Comparison of ENCODE assay signal across 11 cellular contexts in genomic region chr14:49961270-49962222, GRCh38.
DNase-seq lines count a peak whose midpoint lies in the region; ATAC-seq and TF ChIP-seq lines count a peak whose summit lies in the region.
"Had no signal": no experiment of that assay in that cellular context is flagged by ENCODE, and none has a peak within 500 bp of the region (broad histone marks: within the 10 kb centered on the region; RNA-seq: fewer than 3 reads in every experiment).

No MANE protein-coding gene starts in this region.

- no peaks in the 10 kb centered on the region for H3K36me3 ChIP-seq in neuronal stem cell (replicated peaks in 1 of 2; ENCODE audit: control insufficient read depth in 2 of 2, insufficient read depth in 2 of 2, low read length in 2 of 2)

- no peak overlapping the region for H4K91ac ChIP-seq in neuronal stem cell (ENCODE audit: low read depth, low read length, poor library complexity)

- H4K8ac ChIP-seq in neuronal stem cell (ENCODE audit: low read depth, low read length): no peak overlapping the region

- no peaks in the 10 kb centered on the region for H3K9me3 ChIP-seq in neuronal stem cell (replicated peaks in 1 of 2; ENCODE audit: control insufficient read depth in 2 of 2, insufficient read depth in 1 of 2, low read depth in 1 of 2, low read length in 2 of 2)

- no peak overlapping the region for H3K27ac Mint-ChIP-seq in glutamatergic neuron (ENCODE audit: unreplicated experiment)

- H3K4me1 ChIP-seq in neuronal stem cell (ENCODE audit: control insufficient read depth in 2 of 2, insufficient read depth in 1 of 2, low read depth in 1 of 2, low read length in 2 of 2): peaks cover 0 to 4% of the 10 kb centered on the region in 2 donors

- H3K4ac ChIP-seq in neuronal stem cell (ENCODE audit: low read length): no peak overlapping the region

- H3K4me2 ChIP-seq in neuronal stem cell (ENCODE audit: insufficient read depth, low read length, poor library complexity, severe bottlenecking): no peak overlapping the region

- no peaks in the 10 kb centered on the region for H3K9me3 Mint-ChIP-seq in glutamatergic neuron (ENCODE audit: unreplicated experiment)
- H3K9me3 Mint-ChIP-seq: activated CD4-positive, alpha-beta T cell treated with anti-CD3 and anti-CD28 coated beads, Interleukin-2, amount 10 ng/mL, durations not matched to agents 7 days and 5 days had no signal

- no peak overlapping the region for H3K23ac ChIP-seq in neuronal stem cell (ENCODE audit: low read depth, low read length, poor library complexity)

- no peaks in the 10 kb centered on the region for H3K79me1 ChIP-seq in neuronal stem cell (ENCODE audit: low read depth, low read length)

- no peaks in the 10 kb centered on the region for H3K36me3 Mint-ChIP-seq in glutamatergic neuron (ENCODE audit: unreplicated experiment)

- H2BK15ac ChIP-seq in neuronal stem cell (ENCODE audit: low read length): no peak overlapping the region

- H3K27me3 ChIP-seq in neuronal stem cell (ENCODE audit: control insufficient read depth in 3 of 3, insufficient read depth in 3 of 3, low read depth in 1 of 3, low read length in 3 of 3): peaks cover 0 to 3% (median 0%) of the 10 kb centered on the region in 3 experiments

- H3K4me3 Mint-ChIP-seq in glutamatergic neuron (ENCODE audit: unreplicated experiment): no peak overlapping the region
- H3K4me3 Mint-ChIP-seq: activated CD4-positive, alpha-beta T cell treated with anti-CD3 and anti-CD28 coated beads, Interleukin-2, amount 10 ng/mL, durations not matched to agents 7 days and 5 days had no signal

- no peak overlapping the region for H2BK12ac ChIP-seq in neuronal stem cell (ENCODE audit: low read length)

- H3K18ac ChIP-seq in neuronal stem cell (ENCODE audit: low read length): no peak overlapping the region

- no peak overlapping the region for H3K9ac ChIP-seq in neuronal stem cell (ENCODE audit: low read depth, low read length, poor library complexity)

- TF ChIP-seq CTCF in epithelial cell of esophagus (IDR thresholded peaks at IDR 0.05; ENCODE audit: insufficient read depth, low read depth, low read length, missing control alignments) (no peak), glutamatergic neuron (IDR thresholded peaks at IDR 0.05; ENCODE audit: partially characterized antibody, unreplicated experiment) (no peak)

- H2AK5ac ChIP-seq in neuronal stem cell (ENCODE audit: low read depth, low read length): no peak overlapping the region

- no peak overlapping the region for H2BK120ac ChIP-seq in neuronal stem cell (ENCODE audit: low read depth, low read length)

- no peaks in the 10 kb centered on the region for H3K27me3 Mint-ChIP-seq in glutamatergic neuron (ENCODE audit: unreplicated experiment)
- H3K27me3 Mint-ChIP-seq: activated CD4-positive, alpha-beta T cell treated with anti-CD3 and anti-CD28 coated beads, Interleukin-2, amount 10 ng/mL, durations not matched to agents 7 days and 5 days had no signal

- no peak overlapping the region for H3K4me3 ChIP-seq in epithelial cell of esophagus (ENCODE audit: low read length)
- H3K4me3 ChIP-seq in neuronal stem cell (ENCODE audit: low read length in 2 of 2): no peak overlapping the region

- H2BK5ac ChIP-seq in neuronal stem cell (ENCODE audit: low read length): no peak overlapping the region

- H2AFZ ChIP-seq in neuronal stem cell (ENCODE audit: low read length): no peak overlapping the region

- WGBS in neuronal stem cell (ENCODE audit: extremely low coverage in 2 of 2, insufficient read length in 2 of 2, insufficient replicate concordance in 1 of 2), 2 donors: no CpG with 5 or more reads among the region's 13 CpGs

- ATAC-seq in GM18868 (IDR thresholded peaks at IDR 0.05; ENCODE audit: unreplicated experiment) (peak; percentile 78), HG03442 (IDR thresholded peaks at IDR 0.05; ENCODE audit: unreplicated experiment) (peak; percentile 53), HG03025 (IDR thresholded peaks at IDR 0.05; ENCODE audit: low FRiP score, unreplicated experiment) (no peak), GM19328 (IDR thresholded peaks at IDR 0.05; ENCODE audit: unreplicated experiment) (no peak)

- DNase-seq in A172 (ENCODE audit: low spot score) (peak; percentile 14), epithelial cell of esophagus (ENCODE audit: low read depth) (peak; percentile 85), neuronal stem cell (ENCODE audit: low spot score) (no peak), glutamatergic neuron (no peak)
- DNase-seq: activated CD4-positive, alpha-beta T cell treated with anti-CD3 and anti-CD28 coated beads, Interleukin-2, amount 10 ng/mL, durations not matched to agents 7 days and 5 days; midbrain; NCI-H187 treated with DMSO at 0.1 percent for 48 hours had no signal

- H3K14ac ChIP-seq in neuronal stem cell (ENCODE audit: low read length): no peak overlapping the region

- no peak overlapping the region for H3K27ac ChIP-seq in neuronal stem cell (replicated peaks; ENCODE audit: low read length)

- H3K4me1 Mint-ChIP-seq in glutamatergic neuron (ENCODE audit: low read depth, unreplicated experiment): no peaks in the 10 kb centered on the region

Comparison
In these comparisons a context has a peak if more than half of its experiments do, and no peak if none do; other contexts are left out.
1. DNase-seq: peak in A172 (single experiment) and epithelial cell of esophagus (single experiment); none in neuronal stem cell (single experiment) and glutamatergic neuron (single experiment).
2. ATAC-seq: peak in GM18868 (single experiment) and HG03442 (single experiment); none in HG03025 (single experiment) and GM19328 (single experiment).